Comparison of ENCODE assay signal across 8 cellular contexts in the genomic region with DNA sequence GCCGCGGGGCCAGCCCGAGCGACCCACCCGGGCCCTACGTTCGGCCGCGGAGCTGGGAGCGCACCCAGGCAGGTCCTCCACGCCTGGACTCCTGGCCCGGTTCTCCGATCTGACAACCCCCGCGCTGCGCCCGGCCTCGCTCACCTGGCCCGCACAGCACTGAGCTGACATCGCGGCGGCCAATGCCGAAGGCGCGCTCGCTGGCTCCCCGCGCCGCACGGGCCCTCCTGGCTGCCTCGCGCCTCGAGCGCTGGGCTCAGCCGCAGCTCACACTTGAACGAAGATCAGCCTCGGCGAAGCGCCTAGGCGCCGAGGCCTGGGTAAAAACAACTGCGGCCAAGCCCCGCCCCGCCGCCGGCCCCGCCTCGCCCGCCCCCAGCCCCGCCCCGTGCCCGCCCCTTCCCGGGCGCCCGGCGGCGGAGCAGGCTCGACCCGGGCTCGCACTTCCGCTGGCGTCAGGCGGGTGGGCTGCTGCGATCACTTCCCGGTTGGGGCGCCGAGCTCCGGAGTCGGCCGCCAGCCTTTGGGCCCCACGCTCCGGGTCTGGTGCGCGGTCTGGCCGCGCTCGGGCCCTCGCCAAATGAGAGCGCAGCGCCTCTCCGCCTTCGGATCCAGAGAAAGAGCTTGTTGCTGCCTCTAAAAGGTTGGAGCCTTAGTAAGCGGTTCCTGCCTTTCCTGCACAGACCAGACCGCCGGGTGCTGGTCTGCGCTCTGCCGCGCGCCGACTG. TPM values are rescaled to one million over a fixed set of nuclear protein-coding genes. Genes with fewer than 3 reads are reported as not detected.
A peak's percentile ranks its signal among the peaks of the same experiment; 100 is the strongest.
DNase-seq lines count a peak whose midpoint lies in the region; ATAC-seq and TF ChIP-seq lines count a peak whose summit lies in the region.

SERINC5 (minus strand) TSS at position 297 of the 728 bp plus-strand sequence; CDS start at position 171, 126 bp downstream.

- H3K9ac ChIP-seq in liver (ENCODE audit: low read depth in 1 of 2, low read length in 2 of 2): peak within 1 kb of the TSS; percentile 96 to 98

- no peak for TF ChIP-seq CTCF in liver (IDR thresholded peaks at IDR 0.05; ENCODE audit: low read depth, low read length, missing input control)

- H3K4me3 ChIP-seq in liver (ENCODE audit: low read depth in 1 of 3, low read length in 3 of 3): peak within 1 kb of the TSS; percentile 69 to 93 (median 82)

- TF ChIP-seq RAD21 in liver (IDR thresholded peaks at IDR 0.05): peak; percentile 6 to 30

- under 1% methylated on average over 90 of the region's 90 CpGs for WGBS in liver

- H3K4me1 ChIP-seq in liver (ENCODE audit: control insufficient read depth in 4 of 4, insufficient read depth in 4 of 4, low read length in 3 of 4): peaks cover 8 to 36% (median 31%) of the 10 kb centered on the region in 4 donors

- peak; percentile 83 for ATAC-seq in HG02798 (IDR thresholded peaks at IDR 0.05; ENCODE audit: poor library complexity, unreplicated experiment)

- no peaks in the 10 kb centered on the region for H3K27me3 ChIP-seq in liver (ENCODE audit: control insufficient read depth in 4 of 4, insufficient read depth in 4 of 4, low read length in 3 of 4)

- H3K36me3 ChIP-seq in liver (ENCODE audit: control insufficient read depth in 4 of 4, insufficient read depth in 3 of 4, low read depth in 1 of 4, low read length in 3 of 4): no peaks in the 10 kb centered on the region

- H3K9me3 ChIP-seq in liver (ENCODE audit: control insufficient read depth in 4 of 4, low read length in 3 of 4): no peaks in the 10 kb centered on the region

- peak within 1 kb of the TSS; percentile 94 to 97 for H3K27ac ChIP-seq in liver (ENCODE audit: low read depth in 1 of 2, low read length in 2 of 2)

- DNase-seq in NCI-H146 (lab: John Stamatoyannopoulos, UW): peak; percentile 70
- no peak for DNase-seq in NCI-H146 treated with DMSO at 0.1 percent for 48 hours (lab: John Stamatoyannopoulos, UW; ENCODE audit: unreplicated experiment)
- DNase-seq in NCI-H2227 treated with DMSO at 0.1 percent for 48 hours (lab: John Stamatoyannopoulos, UW): peak; percentile 43
- peak; percentile 77 for DNase-seq in activated CD4-positive, alpha-beta T cell treated with anti-CD3 and anti-CD28 coated beads, Interleukin-2, amount 50 U/mL, for 1 hour
- DNase-seq in dedifferentiated amniotic fluid mesenchymal stem cell (ENCODE audit: extremely low spot score): peak; percentile 66
- peak; percentile 85 for DNase-seq in stimulated activated CD4-positive, alpha-beta T cell treated with anti-CD3 and anti-CD28 coated beads, Interleukin-4, amount 100 ng/mL, for 1 hour

TF ChIP-seq in liver, 16 proteins besides CTCF, POLR2A, EP300 and RAD21:
- no peak for TF ChIP-seq JUND (IDR thresholded peaks at IDR 0.05)
- no peak for TF ChIP-seq ZBTB33 (IDR thresholded peaks at IDR 0.05)
- peak in 1 of 2 donors; percentile 71 for TF ChIP-seq GABPA (IDR thresholded peaks at IDR 0.05 in 1 of 2, conservative IDR thresholded peaks at IDR 0.05 in 1 of 2)
- no peak for TF ChIP-seq HNF4A (conservative IDR thresholded peaks at IDR 0.05)
- TF ChIP-seq EGR1 (IDR thresholded peaks at IDR 0.05; ENCODE audit: low read depth in 2 of 2): no peak
- TF ChIP-seq, protein P1, sequence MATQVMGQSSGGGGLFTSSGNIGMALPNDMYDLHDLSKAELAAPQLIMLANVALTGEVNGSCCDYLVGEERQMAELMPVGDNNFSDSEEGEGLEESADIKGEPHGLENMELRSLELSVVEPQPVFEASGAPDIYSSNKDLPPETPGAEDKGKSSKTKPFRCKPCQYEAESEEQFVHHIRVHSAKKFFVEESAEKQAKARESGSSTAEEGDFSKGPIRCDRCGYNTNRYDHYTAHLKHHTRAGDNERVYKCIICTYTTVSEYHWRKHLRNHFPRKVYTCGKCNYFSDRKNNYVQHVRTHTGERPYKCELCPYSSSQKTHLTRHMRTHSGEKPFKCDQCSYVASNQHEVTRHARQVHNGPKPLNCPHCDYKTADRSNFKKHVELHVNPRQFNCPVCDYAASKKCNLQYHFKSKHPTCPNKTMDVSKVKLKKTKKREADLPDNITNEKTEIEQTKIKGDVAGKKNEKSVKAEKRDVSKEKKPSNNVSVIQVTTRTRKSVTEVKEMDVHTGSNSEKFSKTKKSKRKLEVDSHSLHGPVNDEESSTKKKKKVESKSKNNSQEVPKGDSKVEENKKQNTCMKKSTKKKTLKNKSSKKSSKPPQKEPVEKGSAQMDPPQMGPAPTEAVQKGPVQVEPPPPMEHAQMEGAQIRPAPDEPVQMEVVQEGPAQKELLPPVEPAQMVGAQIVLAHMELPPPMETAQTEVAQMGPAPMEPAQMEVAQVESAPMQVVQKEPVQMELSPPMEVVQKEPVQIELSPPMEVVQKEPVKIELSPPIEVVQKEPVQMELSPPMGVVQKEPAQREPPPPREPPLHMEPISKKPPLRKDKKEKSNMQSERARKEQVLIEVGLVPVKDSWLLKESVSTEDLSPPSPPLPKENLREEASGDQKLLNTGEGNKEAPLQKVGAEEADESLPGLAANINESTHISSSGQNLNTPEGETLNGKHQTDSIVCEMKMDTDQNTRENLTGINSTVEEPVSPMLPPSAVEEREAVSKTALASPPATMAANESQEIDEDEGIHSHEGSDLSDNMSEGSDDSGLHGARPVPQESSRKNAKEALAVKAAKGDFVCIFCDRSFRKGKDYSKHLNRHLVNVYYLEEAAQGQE (IDR thresholded peaks at IDR 0.05): no peak
- TF ChIP-seq, protein P2, sequence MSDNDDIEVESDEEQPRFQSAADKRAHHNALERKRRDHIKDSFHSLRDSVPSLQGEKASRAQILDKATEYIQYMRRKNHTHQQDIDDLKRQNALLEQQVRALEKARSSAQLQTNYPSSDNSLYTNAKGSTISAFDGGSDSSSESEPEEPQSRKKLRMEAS (IDR thresholded peaks at IDR 0.05): no peak
- peak; percentile 10 for TF ChIP-seq TAF1 (conservative IDR thresholded peaks at IDR 0.05)
- TF ChIP-seq YY1 (IDR thresholded peaks at IDR 0.05): peak; percentile 55
- TF ChIP-seq NR2F2 (IDR thresholded peaks at IDR 0.05): no peak
- TF ChIP-seq ATF3 (IDR thresholded peaks at IDR 0.05): no peak
- no peak for TF ChIP-seq FOXA1 (IDR thresholded peaks at IDR 0.05)
TF ChIP-seq in liver: peak in this region for 3.

RNA-seq across cellular contexts. Expression of gene SERINC5, which starts in this region (rescaled TPM):
- total RNA-seq in liver: 10 to 100 TPM; 37.4 to 82.3 TPM
- 10 to 100 TPM; 22.2 to 26.6 TPM for polyA plus RNA-seq in liver
